ENCODE assay signal across 19 cellular contexts in the genomic region with DNA sequence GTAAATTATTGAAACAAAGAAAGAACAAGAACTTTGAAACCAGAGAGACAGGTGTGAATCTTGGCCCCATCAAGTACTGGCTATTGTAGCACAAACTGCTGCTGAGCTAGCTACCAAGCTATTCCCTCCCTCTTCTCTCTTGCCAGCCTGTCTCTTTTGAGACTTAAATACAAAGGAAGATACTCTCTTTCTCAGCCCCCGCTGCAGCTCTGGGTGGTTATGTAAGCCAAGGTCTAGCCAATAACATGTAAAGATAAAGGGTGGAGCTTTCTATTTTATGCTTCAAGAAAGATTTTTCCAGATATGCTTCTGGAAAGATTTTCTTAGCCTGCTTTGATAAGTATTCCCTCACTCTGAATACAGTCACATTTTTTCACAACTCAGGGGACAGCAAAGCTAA.
"Had no signal": no experiment of that assay in that cellular context is flagged by ENCODE, and none has a peak within 500 bp of the region (broad histone marks: within the 10 kb centered on the region; RNA-seq: fewer than 3 reads in every experiment).

No MANE protein-coding gene starts in this region.

- H3K4me3 ChIP-seq: ascending aorta, breast epithelium, esophagus squamous epithelium, right atrium auricular region, skin epidermis, stomach, thoracic aorta, upper lobe of left lung had no signal

- H3K4me1 ChIP-seq: ascending aorta, breast epithelium, right atrium auricular region had no signal

- H3K9me3 ChIP-seq: ascending aorta, breast epithelium, esophagus squamous epithelium, right atrium auricular region, stomach, thoracic aorta, upper lobe of left lung had no signal

- H3K9me3 Mint-ChIP-seq: activated B cell treated with CpG ODN at 0.5 μM for 24 hours; activated CD4-positive, alpha-beta memory T cell treated with anti-CD3 and anti-CD28 coated beads, Interleukin-2, amount 10 ng/mL, durations not matched to agents 7 days and 5 days; activated naive CD4-positive, alpha-beta T cell treated with anti-CD3 and anti-CD28 coated beads for 36 hours; nephron; T-helper 2 cell treated with Interferon-gamma antibody and Interleukin-4, amounts not matched to agents 5 μg/mL and 100 μg/mL, for 36 hours had no signal

- H3K27ac ChIP-seq: ascending aorta, breast epithelium, esophagus squamous epithelium, right atrium auricular region, skin epidermis, stomach, thoracic aorta, upper lobe of left lung had no signal

- H3K27me3 Mint-ChIP-seq: activated B cell treated with CpG ODN at 0.5 μM for 24 hours; activated CD4-positive, alpha-beta memory T cell treated with anti-CD3 and anti-CD28 coated beads, Interleukin-2, amount 10 ng/mL, durations not matched to agents 7 days and 5 days had no signal

- H3K27me3 ChIP-seq: ascending aorta, breast epithelium, esophagus squamous epithelium, right atrium auricular region, stomach, upper lobe of left lung had no signal

- H3K4me1 Mint-ChIP-seq: activated B cell treated with CpG ODN at 0.5 μM for 24 hours, nephron had no signal

- DNase-seq: activated B cell treated with CpG ODN at 0.5 μM for 24 hours; activated CD4-positive, alpha-beta memory T cell treated with anti-CD3 and anti-CD28 coated beads, Interleukin-2, amount 10 ng/mL, durations not matched to agents 7 days and 5 days; activated CD4-positive, alpha-beta T cell treated with anti-CD3 and anti-CD28 coated beads for 4 hours; activated naive CD4-positive, alpha-beta T cell treated with anti-CD3 and anti-CD28 coated beads for 36 hours; activated T-cell treated with anti-CD3 and anti-CD28 coated beads, Interleukin-2, amount 50 U/mL, for 1 hour; cerebellar nuclear complex; effector CD8-positive, alpha-beta T cell; esophagus squamous epithelium; mesendoderm; stimulated activated CD4-positive, alpha-beta T cell treated with anti-CD3 and anti-CD28 coated beads, Interleukin-2, amount 100 ng/mL, for 48 hours; stomach; upper lobe of left lung had no signal

- H3K4me3 Mint-ChIP-seq: activated B cell treated with CpG ODN at 0.5 μM for 24 hours; activated CD4-positive, alpha-beta memory T cell treated with anti-CD3 and anti-CD28 coated beads, Interleukin-2, amount 10 ng/mL, durations not matched to agents 7 days and 5 days; activated naive CD4-positive, alpha-beta T cell treated with anti-CD3 and anti-CD28 coated beads for 36 hours; nephron; T-helper 2 cell treated with Interferon-gamma antibody and Interleukin-4, amounts not matched to agents 5 μg/mL and 100 μg/mL, for 36 hours had no signal

- H3K27ac Mint-ChIP-seq: activated B cell treated with CpG ODN at 0.5 μM for 24 hours; activated CD4-positive, alpha-beta memory T cell treated with anti-CD3 and anti-CD28 coated beads, Interleukin-2, amount 10 ng/mL, durations not matched to agents 7 days and 5 days; activated naive CD4-positive, alpha-beta T cell treated with anti-CD3 and anti-CD28 coated beads for 36 hours; T-helper 2 cell treated with Interferon-gamma antibody and Interleukin-4, amounts not matched to agents 5 μg/mL and 100 μg/mL, for 36 hours had no signal
